9 cellular contexts compared by ENCODE assay signal in genomic region chr6:166032366-166033171, GRCh38.
DNase-seq lines count a peak whose midpoint lies in the region; ATAC-seq and TF ChIP-seq lines count a peak whose summit lies in the region.
"Had no signal": no experiment of that assay in that cellular context is flagged by ENCODE, and none has a peak within 500 bp of the region (broad histone marks: within the 10 kb centered on the region; RNA-seq: fewer than 3 reads in every experiment).

No MANE protein-coding gene starts in this region.

- ATAC-seq in GM18498 (IDR thresholded peaks at IDR 0.05; ENCODE audit: unreplicated experiment) (peak; percentile 46), psoas muscle (peak; percentile 27 to 53 (median 34)), HG02981 (IDR thresholded peaks at IDR 0.05; ENCODE audit: unreplicated experiment) (no peak), HG03039 (IDR thresholded peaks at IDR 0.05; ENCODE audit: unreplicated experiment) (no peak)

- no peak overlapping the region for H3K4me3 ChIP-seq in psoas muscle

- no peaks in the 10 kb centered on the region for H3K27me3 ChIP-seq in psoas muscle (ENCODE audit: insufficient read depth in 3 of 3, low read length in 2 of 3)

- no peak overlapping the region for H3K27ac ChIP-seq in psoas muscle
- H3K27ac ChIP-seq: WERI-Rb-1 had no signal

- DNase-seq in M059J (ENCODE audit: low read depth) (peak; percentile 85), fibroblast of peridontal ligament (ENCODE audit: extremely low read depth) (peak; percentile 60), psoas muscle (peak; percentile 53 to 60), GM10248 (ENCODE audit: extremely low spot score) (no peak), NCI-H187 (lab: John Stamatoyannopoulos, UW) (no peak)
- DNase-seq: WERI-Rb-1 had no signal

- CTCF ChIA-PET in GM10248 (lab: Yijun Ruan, JAX), result no interaction called here

- H3K36me3 ChIP-seq in psoas muscle (ENCODE audit: insufficient read depth in 1 of 2, low read depth in 1 of 2), result no peaks in the 10 kb centered on the region
- H3K36me3 ChIP-seq: WERI-Rb-1 had no signal

- intact Hi-C loops in psoas muscle (cut with DNase I), result no loop called here

- POLR2A ChIA-PET in GM10248 (lab: Yijun Ruan, JAX), result no interaction called here

- H3K4me1 ChIP-seq in psoas muscle, result no peaks in the 10 kb centered on the region

- WGBS in psoas muscle, 3 donors, result 44 to 47% (median 46%) methylated on average over 9 of the region's 9 CpGs

- peaks cover 4% of the 10 kb centered on the region for H3K9me3 ChIP-seq in psoas muscle

- TF ChIP-seq CTCF in psoas muscle (IDR thresholded peaks at IDR 0.05), result no peak
- TF ChIP-seq CTCF in GM10248 (IDR thresholded peaks at IDR 0.05; ENCODE audit: control extremely low read depth, extremely low read depth, low read depth, missing control alignments), result no peak

Comparison
In these comparisons a context has a peak if more than half of its experiments do, and no peak if none do; other contexts are left out.
1. ATAC-seq: peak in GM18498 (single experiment) and psoas muscle (4 of 4); none in HG02981 (single experiment) and HG03039 (single experiment).
2. DNase-seq: peak in M059J (single experiment), fibroblast of peridontal ligament (single experiment) and psoas muscle (2 of 2); none in GM10248 (single experiment) and NCI-H187 (0 of 2).